1 cellular context compared by ENCODE assay signal in the genomic region with DNA sequence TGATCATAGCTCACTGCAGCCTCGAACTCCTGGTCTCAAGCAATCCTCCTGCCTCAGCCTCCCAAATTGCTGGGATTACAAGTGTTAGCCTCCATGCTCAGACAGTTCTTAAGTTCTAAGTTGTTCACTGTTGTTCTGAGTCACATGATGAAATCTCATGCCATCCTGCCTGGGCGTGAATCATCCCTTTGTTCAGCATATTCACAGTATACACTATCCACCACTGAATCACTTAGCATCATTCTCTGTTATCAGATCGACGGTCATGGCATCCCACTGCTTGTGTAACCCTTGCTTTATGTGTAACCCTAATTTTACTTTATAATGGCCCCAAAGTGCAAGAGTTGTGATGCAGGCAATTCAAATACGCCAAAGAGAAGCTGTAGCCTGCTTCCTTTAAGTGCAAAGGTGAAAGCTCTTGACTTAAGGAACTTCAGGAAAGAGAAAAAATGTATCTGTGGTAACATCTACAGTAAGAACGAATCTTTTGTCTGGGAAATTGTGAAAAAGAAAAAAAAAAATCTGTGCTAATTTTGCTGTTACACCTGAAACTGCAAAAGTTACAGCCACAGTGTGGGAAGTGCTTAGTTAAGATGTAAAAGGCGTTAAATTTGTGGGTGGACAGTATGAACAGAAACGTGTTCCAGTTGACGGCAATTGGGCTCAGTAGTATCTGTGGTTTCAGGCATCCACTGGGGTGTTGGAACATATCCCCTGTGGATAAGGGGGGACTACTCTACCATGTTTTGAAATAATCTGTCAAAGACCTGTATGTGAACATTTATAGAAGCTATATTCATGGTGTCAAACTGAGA.
TF ChIP-seq lines count a peak whose summit lies in the region.

No MANE protein-coding gene starts in this region.

TF ChIP-seq in GM23338, 12 proteins besides CTCF, POLR2A, EP300 and RAD21 (continued from another document):
- TF ChIP-seq, protein P1, sequence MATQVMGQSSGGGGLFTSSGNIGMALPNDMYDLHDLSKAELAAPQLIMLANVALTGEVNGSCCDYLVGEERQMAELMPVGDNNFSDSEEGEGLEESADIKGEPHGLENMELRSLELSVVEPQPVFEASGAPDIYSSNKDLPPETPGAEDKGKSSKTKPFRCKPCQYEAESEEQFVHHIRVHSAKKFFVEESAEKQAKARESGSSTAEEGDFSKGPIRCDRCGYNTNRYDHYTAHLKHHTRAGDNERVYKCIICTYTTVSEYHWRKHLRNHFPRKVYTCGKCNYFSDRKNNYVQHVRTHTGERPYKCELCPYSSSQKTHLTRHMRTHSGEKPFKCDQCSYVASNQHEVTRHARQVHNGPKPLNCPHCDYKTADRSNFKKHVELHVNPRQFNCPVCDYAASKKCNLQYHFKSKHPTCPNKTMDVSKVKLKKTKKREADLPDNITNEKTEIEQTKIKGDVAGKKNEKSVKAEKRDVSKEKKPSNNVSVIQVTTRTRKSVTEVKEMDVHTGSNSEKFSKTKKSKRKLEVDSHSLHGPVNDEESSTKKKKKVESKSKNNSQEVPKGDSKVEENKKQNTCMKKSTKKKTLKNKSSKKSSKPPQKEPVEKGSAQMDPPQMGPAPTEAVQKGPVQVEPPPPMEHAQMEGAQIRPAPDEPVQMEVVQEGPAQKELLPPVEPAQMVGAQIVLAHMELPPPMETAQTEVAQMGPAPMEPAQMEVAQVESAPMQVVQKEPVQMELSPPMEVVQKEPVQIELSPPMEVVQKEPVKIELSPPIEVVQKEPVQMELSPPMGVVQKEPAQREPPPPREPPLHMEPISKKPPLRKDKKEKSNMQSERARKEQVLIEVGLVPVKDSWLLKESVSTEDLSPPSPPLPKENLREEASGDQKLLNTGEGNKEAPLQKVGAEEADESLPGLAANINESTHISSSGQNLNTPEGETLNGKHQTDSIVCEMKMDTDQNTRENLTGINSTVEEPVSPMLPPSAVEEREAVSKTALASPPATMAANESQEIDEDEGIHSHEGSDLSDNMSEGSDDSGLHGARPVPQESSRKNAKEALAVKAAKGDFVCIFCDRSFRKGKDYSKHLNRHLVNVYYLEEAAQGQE (IDR thresholded peaks at IDR 0.05; ENCODE audit: unreplicated experiment) = no peak
- TF ChIP-seq POLR2AphosphoS5 (IDR thresholded peaks at IDR 0.05; ENCODE audit: low read depth) (no peak), ZNF114 (CRISPR knock-in tag; IDR thresholded peaks at IDR 0.05) (no peak)
- TF ChIP-seq, protein P2, sequence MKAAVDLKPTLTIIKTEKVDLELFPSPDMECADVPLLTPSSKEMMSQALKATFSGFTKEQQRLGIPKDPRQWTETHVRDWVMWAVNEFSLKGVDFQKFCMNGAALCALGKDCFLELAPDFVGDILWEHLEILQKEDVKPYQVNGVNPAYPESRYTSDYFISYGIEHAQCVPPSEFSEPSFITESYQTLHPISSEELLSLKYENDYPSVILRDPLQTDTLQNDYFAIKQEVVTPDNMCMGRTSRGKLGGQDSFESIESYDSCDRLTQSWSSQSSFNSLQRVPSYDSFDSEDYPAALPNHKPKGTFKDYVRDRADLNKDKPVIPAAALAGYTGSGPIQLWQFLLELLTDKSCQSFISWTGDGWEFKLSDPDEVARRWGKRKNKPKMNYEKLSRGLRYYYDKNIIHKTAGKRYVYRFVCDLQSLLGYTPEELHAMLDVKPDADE (IDR thresholded peaks at IDR 0.05) = no peak
